14 cellular contexts compared by ENCODE assay signal in genomic region chr5:149300441-149300840, GRCh38. TPM values are rescaled to one million over a fixed set of nuclear protein-coding genes. Genes with fewer than 3 reads are reported as not detected.
DNase-seq lines count a peak whose midpoint lies in the region; ATAC-seq and TF ChIP-seq lines count a peak whose summit lies in the region.
"Had no signal": no experiment of that assay in that cellular context is flagged by ENCODE, and none has a peak within 500 bp of the region (broad histone marks: within the 10 kb centered on the region; RNA-seq: fewer than 3 reads in every experiment).

No MANE protein-coding gene starts in this region.

- intact Hi-C loops in Right ventricle myocardium inferior (cut with DNase I), result loop anchor here (5.0 kb wide), 1 partner anchor 47 kb away; the partner anchor contains the start of gene GRPEL2
- intact Hi-C loops in CD4-positive, alpha-beta T cell (cut with DNase I, micrococcal nuclease), result no loop called here
- intact Hi-C loops in lower lobe of right lung (cut with DNase I), result no loop called here
- intact Hi-C loops in gastrocnemius medialis (cut with DNase I; ENCODE audit: low total_unique reads), result no loop called here

- H3K4me1 Mint-ChIP-seq in CD4-positive, alpha-beta T cell (ENCODE audit: low read depth), result peaks cover 50% of the 10 kb centered on the region

- H3K4me1 ChIP-seq in right atrium auricular region (peaks cover 0 to 59% of the 10 kb centered on the region in 2 donors), lower lobe of right lung (peaks cover 46% of the 10 kb centered on the region), gastrocnemius medialis (peaks cover 15 to 52% of the 10 kb centered on the region in 2 donors)
- H3K4me1 ChIP-seq: Caco-2, HAP-1 had no signal

- CTCF ChIA-PET in CD4-positive, alpha-beta T cell (lab: Charles Lee), result no interaction called here

- H3K9me3 Mint-ChIP-seq in CD4-positive, alpha-beta T cell, result no peaks in the 10 kb centered on the region
- H3K9me3 Mint-ChIP-seq: CD14-positive monocyte; CD8-positive, alpha-beta memory T cell had no signal

- H3K4me3 Mint-ChIP-seq in CD4-positive, alpha-beta T cell, result no peak overlapping the region
- H3K4me3 Mint-ChIP-seq: B cell; CD14-positive monocyte; CD8-positive, alpha-beta memory T cell had no signal

- no peak for DNase-seq in right atrium auricular region (ENCODE audit: low spot score)
- DNase-seq in Right ventricle myocardium inferior (ENCODE audit: missing footprints), result no peak
- no peak for DNase-seq in CD4-positive, alpha-beta T cell
- no peak for DNase-seq in lower lobe of right lung
- DNase-seq in gastrocnemius medialis, result peak; percentile 57 to 60
- DNase-seq in T-helper 9 cell, result no peak
- DNase-seq: Caco-2; CD8-positive, alpha-beta memory T cell; DND-41; GDM1 had no signal

- H3K4me3 ChIP-seq in right atrium auricular region, result no peak overlapping the region
- no peak overlapping the region for H3K4me3 ChIP-seq in lower lobe of right lung
- H3K4me3 ChIP-seq in gastrocnemius medialis, result no peak overlapping the region
- H3K4me3 ChIP-seq: HAP-1 had no signal

- POLR2A ChIA-PET in CD4-positive, alpha-beta T cell (lab: Charles Lee), result interaction anchor here (2.8 kb wide), 1 partner anchor 57 kb away, joined by 9 read pairs; the partner anchor contains the start of gene PCYOX1L

- H3K9me3 ChIP-seq in right atrium auricular region (no peaks in the 10 kb centered on the region), lower lobe of right lung (no peaks in the 10 kb centered on the region), gastrocnemius medialis (no peaks in the 10 kb centered on the region)
- H3K9me3 ChIP-seq in CD4-positive, alpha-beta T cell (ENCODE audit: control insufficient read depth, low read length), result no peaks in the 10 kb centered on the region
- H3K9me3 ChIP-seq: Caco-2, HAP-1 had no signal

- H3K36me3 Mint-ChIP-seq in CD4-positive, alpha-beta T cell (ENCODE audit: low read depth), result no peaks in the 10 kb centered on the region
- H3K36me3 Mint-ChIP-seq: CD14-positive monocyte; CD8-positive, alpha-beta memory T cell had no signal

- H3K27me3 ChIP-seq in right atrium auricular region (no peaks in the 10 kb centered on the region), lower lobe of right lung (ENCODE audit: low read depth) (no peaks in the 10 kb centered on the region), gastrocnemius medialis (no peaks in the 10 kb centered on the region)
- H3K27me3 ChIP-seq in CD4-positive, alpha-beta T cell (ENCODE audit: control insufficient read depth, insufficient read depth, low read length), result no peaks in the 10 kb centered on the region

- ATAC-seq in Right ventricle myocardium inferior, result no peak
- ATAC-seq in CD4-positive, alpha-beta T cell (ENCODE audit: poor library complexity), result no peak
- no peak for ATAC-seq in lower lobe of right lung
- ATAC-seq in gastrocnemius medialis, result peak; percentile 66 to 71
- no peak for ATAC-seq in GM21526 (IDR thresholded peaks at IDR 0.05; ENCODE audit: low FRiP score, unreplicated experiment)

- H3K27ac Mint-ChIP-seq in CD4-positive, alpha-beta T cell, result peak overlapping the region; percentile 8
- H3K27ac Mint-ChIP-seq: B cell had no signal

- in situ Hi-C loops in gastrocnemius medialis (cut with MboI; ENCODE audit: low sequenced_read_pairs in 4 of 4), result no loop called here

- TF ChIP-seq POLR2A in gastrocnemius medialis (IDR thresholded peaks at IDR 0.05), result no peak

- peaks cover 7% of the 10 kb centered on the region for H3K27me3 Mint-ChIP-seq in CD4-positive, alpha-beta T cell

- TF ChIP-seq CTCF in right atrium auricular region (IDR thresholded peaks at IDR 0.05) (no peak), lower lobe of right lung (IDR thresholded peaks at IDR 0.05) (no peak), gastrocnemius medialis (IDR thresholded peaks at IDR 0.05 in 4 of 5, conservative IDR thresholded peaks at IDR 0.05 in 1 of 5) (no peak)
- TF ChIP-seq CTCF in CD4-positive, alpha-beta T cell (IDR thresholded peaks at IDR 0.05), result no peak

- H3K36me3 ChIP-seq in right atrium auricular region, result peaks cover 42% of the 10 kb centered on the region
- no peaks in the 10 kb centered on the region for H3K36me3 ChIP-seq in lower lobe of right lung
- H3K36me3 ChIP-seq in gastrocnemius medialis, result peaks cover 0 to 33% of the 10 kb centered on the region in 2 donors
- H3K36me3 ChIP-seq: HAP-1 had no signal

- H3K27ac ChIP-seq in right atrium auricular region (peak overlapping the region; percentile 82), lower lobe of right lung (peak overlapping the region; percentile 84), gastrocnemius medialis (peak overlapping the region in 3 of 4 donors; percentile 59 to 69 (median 62))
- no peak overlapping the region for H3K27ac ChIP-seq in CD4-positive, alpha-beta T cell (ENCODE audit: low read depth, low read length)

RNA-seq across cellular contexts. Expression of gene AFAP1L1, which starts 28.8 kb away (rescaled TPM):
- total RNA-seq in right atrium auricular region (10 to 100 TPM; 45.6 to 48.9 TPM), Right ventricle myocardium inferior (46.9 TPM), lower lobe of right lung (26.6 TPM), gastrocnemius medialis (10 to 100 TPM; 28.6 to 39.9 (median 32.9) TPM)
- under 1 TPM; 0.47 to 0.56 TPM for total RNA-seq in CD4-positive, alpha-beta T cell
- total RNA-seq: B cell had no signal

RNA-seq across cellular contexts. Expression of gene GRPEL2, which starts 44.9 kb away (rescaled TPM):
- total RNA-seq in right atrium auricular region (10 to 100 TPM in 1 of 2 donors, 1 to 10 TPM in 1; 6.9 to 10.7 TPM), Right ventricle myocardium inferior (11.6 TPM), lower lobe of right lung (15.1 TPM), gastrocnemius medialis (10 to 100 TPM in 2 of 4 donors, 1 to 10 TPM in 2; 7.8 to 13.3 (median 9.9) TPM)
- 10 to 100 TPM; 20.8 to 22.5 TPM for total RNA-seq in CD4-positive, alpha-beta T cell

RNA-seq across cellular contexts. Expression of gene PCYOX1L, which starts 57.4 kb away (rescaled TPM):
- 1 to 10 TPM; 4.0 to 5.6 TPM for total RNA-seq in right atrium auricular region
- 2.7 TPM for total RNA-seq in Right ventricle myocardium inferior
- 10 to 100 TPM; 22.9 to 24.8 TPM for total RNA-seq in CD4-positive, alpha-beta T cell
- total RNA-seq in lower lobe of right lung, result 5.9 TPM
- total RNA-seq in gastrocnemius medialis, result 1 to 10 TPM in 3 of 4 donors, under 1 TPM in 1; 0.29 to 1.5 (median 1.2) TPM

Comparison
In these comparisons a context has a peak if more than half of its experiments do, and no peak if none do; other contexts are left out.
1. DNase-seq: peak in gastrocnemius medialis (2 of 2); none in right atrium auricular region (single experiment), Right ventricle myocardium inferior (single experiment), CD4-positive, alpha-beta T cell (0 of 10), lower lobe of right lung (single experiment) and T-helper 9 cell (single experiment).
2. ATAC-seq: peak in gastrocnemius medialis (2 of 2); none in Right ventricle myocardium inferior (single experiment), CD4-positive, alpha-beta T cell (single experiment), lower lobe of right lung (0 of 2) and GM21526 (single experiment).
3. RNA of gene AFAP1L1, which starts 28.8 kb away (total RNA-seq): 45.6 to 48.9 TPM in right atrium auricular region, 46.9 TPM in Right ventricle myocardium inferior (single experiment), 28.6 to 39.9 TPM in gastrocnemius medialis and 26.6 TPM in lower lobe of right lung (single experiment); 0.47 to 0.56 TPM in CD4-positive, alpha-beta T cell; every median in the first group is over 10 times any median in the second.